ENCODE assay signal across 1 cellular context in the genomic region with DNA sequence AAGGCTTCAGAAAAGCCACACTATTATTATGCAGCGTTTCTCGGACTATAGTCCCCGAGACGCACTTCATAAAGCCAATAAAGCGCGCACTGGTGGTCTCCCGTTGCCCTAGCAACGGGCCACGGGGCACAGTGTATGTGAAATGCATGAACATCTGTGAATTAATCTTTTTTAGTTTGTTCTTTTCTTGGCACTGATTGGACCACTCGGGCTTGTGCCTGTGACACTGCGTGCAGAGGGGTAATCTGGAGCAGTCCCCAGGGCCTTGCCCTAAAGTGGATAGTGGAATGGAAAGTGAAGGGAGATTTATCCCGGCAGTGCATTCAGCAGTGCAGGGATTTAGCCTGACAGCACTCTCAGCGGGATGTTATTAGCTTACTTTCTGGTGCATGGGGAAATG.
TF ChIP-seq lines count a peak whose summit lies in the region.

No MANE protein-coding gene starts in this region.

TF ChIP-seq in WTC11, 78 proteins besides CTCF, POLR2A, EP300 and RAD21 (continued from another document):
- TF ChIP-seq ARID4B (CRISPR knock-in tag; IDR thresholded peaks at IDR 0.05; ENCODE audit: borderline replicate concordance) (no peak), OVOL2 (CRISPR knock-in tag; IDR thresholded peaks at IDR 0.05; ENCODE audit: borderline replicate concordance) (no peak), ZNF416 (CRISPR knock-in tag; IDR thresholded peaks at IDR 0.05) (no peak), AR (CRISPR knock-in tag; IDR thresholded peaks at IDR 0.05) (no peak), EMX1 (CRISPR knock-in tag; IDR thresholded peaks at IDR 0.05) (no peak)
- TF ChIP-seq, protein P1, sequence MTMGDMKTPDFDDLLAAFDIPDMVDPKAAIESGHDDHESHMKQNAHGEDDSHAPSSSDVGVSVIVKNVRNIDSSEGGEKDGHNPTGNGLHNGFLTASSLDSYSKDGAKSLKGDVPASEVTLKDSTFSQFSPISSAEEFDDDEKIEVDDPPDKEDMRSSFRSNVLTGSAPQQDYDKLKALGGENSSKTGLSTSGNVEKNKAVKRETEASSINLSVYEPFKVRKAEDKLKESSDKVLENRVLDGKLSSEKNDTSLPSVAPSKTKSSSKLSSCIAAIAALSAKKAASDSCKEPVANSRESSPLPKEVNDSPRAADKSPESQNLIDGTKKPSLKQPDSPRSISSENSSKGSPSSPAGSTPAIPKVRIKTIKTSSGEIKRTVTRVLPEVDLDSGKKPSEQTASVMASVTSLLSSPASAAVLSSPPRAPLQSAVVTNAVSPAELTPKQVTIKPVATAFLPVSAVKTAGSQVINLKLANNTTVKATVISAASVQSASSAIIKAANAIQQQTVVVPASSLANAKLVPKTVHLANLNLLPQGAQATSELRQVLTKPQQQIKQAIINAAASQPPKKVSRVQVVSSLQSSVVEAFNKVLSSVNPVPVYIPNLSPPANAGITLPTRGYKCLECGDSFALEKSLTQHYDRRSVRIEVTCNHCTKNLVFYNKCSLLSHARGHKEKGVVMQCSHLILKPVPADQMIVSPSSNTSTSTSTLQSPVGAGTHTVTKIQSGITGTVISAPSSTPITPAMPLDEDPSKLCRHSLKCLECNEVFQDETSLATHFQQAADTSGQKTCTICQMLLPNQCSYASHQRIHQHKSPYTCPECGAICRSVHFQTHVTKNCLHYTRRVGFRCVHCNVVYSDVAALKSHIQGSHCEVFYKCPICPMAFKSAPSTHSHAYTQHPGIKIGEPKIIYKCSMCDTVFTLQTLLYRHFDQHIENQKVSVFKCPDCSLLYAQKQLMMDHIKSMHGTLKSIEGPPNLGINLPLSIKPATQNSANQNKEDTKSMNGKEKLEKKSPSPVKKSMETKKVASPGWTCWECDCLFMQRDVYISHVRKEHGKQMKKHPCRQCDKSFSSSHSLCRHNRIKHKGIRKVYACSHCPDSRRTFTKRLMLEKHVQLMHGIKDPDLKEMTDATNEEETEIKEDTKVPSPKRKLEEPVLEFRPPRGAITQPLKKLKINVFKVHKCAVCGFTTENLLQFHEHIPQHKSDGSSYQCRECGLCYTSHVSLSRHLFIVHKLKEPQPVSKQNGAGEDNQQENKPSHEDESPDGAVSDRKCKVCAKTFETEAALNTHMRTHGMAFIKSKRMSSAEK (CRISPR knock-in tag; IDR thresholded peaks at IDR 0.05; ENCODE audit: borderline replicate concordance) = no peak
TF ChIP-seq in WTC11: peak in this region for 0.
